In genomic region chr5:80246995-80247729, GRCh38 we compare ENCODE assay signal across 8 cellular contexts. TPM values are rescaled to one million over a fixed set of nuclear protein-coding genes. Genes with fewer than 3 reads are reported as not detected.
DNase-seq lines count a peak whose midpoint lies in the region; ATAC-seq and TF ChIP-seq lines count a peak whose summit lies in the region.

No MANE protein-coding gene starts in this region.

- ATAC-seq in HG03064 (IDR thresholded peaks at IDR 0.05; ENCODE audit: low read depth, unreplicated experiment): peak; percentile 77

- peak; percentile 54 for DNase-seq in activated naive CD4-positive, alpha-beta T cell treated with Interleukin-2 at 50 U/mL for 16 hours
- no peak for DNase-seq in activated naive CD4-positive, alpha-beta T cell (lab: John Stamatoyannopoulos, UW)
- DNase-seq in NCI-H774 (lab: John Stamatoyannopoulos, UW) (peak; percentile 47), fibroblast of villous mesenchyme (ENCODE audit: low read depth) (peak; percentile 93), pons (ENCODE audit: low spot score) (peak; percentile 21)
- peak; percentile 53 to 62 for DNase-seq in activated T-cell treated with anti-CD3 and anti-CD28 coated beads, Interleukin-2, amount 50 U/mL, for 48 hours
- no peak for DNase-seq in effector CD8-positive, alpha-beta T cell (lab: John Stamatoyannopoulos, UW)

- H3K4me3 ChIP-seq in fibroblast of villous mesenchyme (ENCODE audit: low read depth, low read length): peak overlapping the region; percentile 28

- no peak for TF ChIP-seq CTCF in fibroblast of villous mesenchyme (IDR thresholded peaks at IDR 0.05; ENCODE audit: insufficient read depth, low read depth, low read length)

RNA-seq across cellular contexts. Expression of gene SERINC5, which starts 8.7 kb away (rescaled TPM):
- total RNA-seq in fibroblast of villous mesenchyme: 13.8 and 15.5 TPM in 2 replicates

Comparison
In these comparisons a context has a peak if more than half of its experiments do, and no peak if none do; other contexts are left out.
1. DNase-seq: peak in activated naive CD4-positive, alpha-beta T cell treated with Interleukin-2 at 50 U/mL for 16 hours (single experiment), NCI-H774 (single experiment), activated T-cell treated with anti-CD3 and anti-CD28 coated beads, Interleukin-2, amount 50 U/mL, for 48 hours (2 of 2), fibroblast of villous mesenchyme (single experiment) and pons (single experiment); none in activated naive CD4-positive, alpha-beta T cell (0 of 4) and effector CD8-positive, alpha-beta T cell (single experiment).